19 cellular contexts compared by ENCODE assay signal in the genomic region with DNA sequence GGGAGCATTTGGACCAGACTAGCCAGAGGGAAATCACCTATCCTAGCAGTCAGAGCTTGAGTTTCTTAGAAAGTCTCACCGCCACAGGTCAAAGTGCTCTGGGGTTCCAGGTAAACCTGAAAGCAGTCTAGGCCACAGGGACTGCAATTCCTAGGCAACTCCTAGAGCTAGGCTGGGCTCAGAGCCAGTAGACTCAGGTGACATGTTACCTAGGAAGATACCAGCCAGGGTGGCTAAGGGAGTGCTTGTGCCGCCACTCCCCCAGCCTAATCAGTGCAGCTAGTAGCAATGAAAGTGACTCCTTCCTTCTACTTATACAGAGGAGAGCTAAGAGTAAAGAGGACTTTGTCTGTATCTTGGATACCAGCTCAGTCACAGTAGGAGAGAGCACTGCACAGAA.
"Had no signal": no experiment of that assay in that cellular context is flagged by ENCODE, and none has a peak within 500 bp of the region (broad histone marks: within the 10 kb centered on the region; RNA-seq: fewer than 3 reads in every experiment).

No MANE protein-coding gene starts in this region.

- H3K4me1 ChIP-seq: ascending aorta had no signal

- H3K27ac ChIP-seq: ascending aorta, PC-9, SK-N-MC, VCaP had no signal

- H3K36me3 ChIP-seq: ascending aorta, MG63 had no signal

- H3K27me3 ChIP-seq: ascending aorta, MG63 had no signal

- DNase-seq: activated CD4-positive, alpha-beta memory T cell treated with anti-CD3 and anti-CD28 coated beads, Interleukin-2, amount 10 ng/mL, durations not matched to agents 7 days and 5 days; activated CD4-positive, alpha-beta T cell treated with anti-CD3 and anti-CD28 coated beads, Interleukin-2, amount 10 ng/mL, durations not matched to agents 7 days and 5 days; activated CD4-positive, CD25-positive, alpha-beta regulatory T cell; activated gamma-delta T cell treated with Interleukin-2 at 50 U/mL for 16 hours; activated T-cell treated with anti-CD3 and anti-CD28 coated beads, Interleukin-2, amount 50 U/mL, for 72 hours; MG63; MV-4-11; NCI-H1092 treated with DMSO at 0.1 percent for 48 hours; NCI-H1417 treated with DMSO at 0.1 percent for 48 hours; NCI-H1694; NCI-H2029; NCI-H2107; NCI-H446; NCI-H524; PC-9; T-helper 1 cell had no signal

- H2AFZ ChIP-seq: PC-9 had no signal

- H3K4me2 ChIP-seq: PC-9 had no signal

- H3K4me3 ChIP-seq: ascending aorta, MG63, PC-9, SK-N-MC had no signal

- ATAC-seq: activated T-cell treated with anti-CD3 and anti-CD28 coated beads, Interleukin-2, amount 50 U/mL, for 72 hours had no signal

- H3K9me3 ChIP-seq: ascending aorta, MG63 had no signal
